Comparison of ENCODE assay signal across 9 cellular contexts in genomic region chr11:85718991-85719807, GRCh38. TPM values are rescaled to one million over a fixed set of nuclear protein-coding genes. Genes with fewer than 3 reads are reported as not detected.
DNase-seq lines count a peak whose midpoint lies in the region; ATAC-seq and TF ChIP-seq lines count a peak whose summit lies in the region.
"Had no signal": no experiment of that assay in that cellular context is flagged by ENCODE, and none has a peak within 500 bp of the region (broad histone marks: within the 10 kb centered on the region; RNA-seq: fewer than 3 reads in every experiment).

No MANE protein-coding gene starts in this region.

- H3K9me3 ChIP-seq in GM23248 (ENCODE audit: low read depth) (no peaks in the 10 kb centered on the region), right cardiac atrium (ENCODE audit: control insufficient read depth, low read length) (no peaks in the 10 kb centered on the region), Karpas-422 (ENCODE audit: low read length) (no peaks in the 10 kb centered on the region)
- H3K9me3 ChIP-seq in CD8-positive, alpha-beta memory T cell (ENCODE audit: low read length) = no peaks in the 10 kb centered on the region

- H3K27ac ChIP-seq in GM23248 (peak overlapping the region; percentile 81), right cardiac atrium (ENCODE audit: low read length) (peak overlapping the region; percentile 37), Karpas-422 (ENCODE audit: low read length) (no peak overlapping the region)
- no peak overlapping the region for H3K27ac ChIP-seq in CD8-positive, alpha-beta memory T cell (ENCODE audit: low read depth, low read length)

- H3K4me3 ChIP-seq in GM23248 = peak overlapping the region; percentile 62
- H3K4me3 ChIP-seq in astrocyte of the cerebellum (ENCODE audit: low read depth, low read length) = peak overlapping the region; percentile 45
- H3K4me3 ChIP-seq in right cardiac atrium (ENCODE audit: low read length) = peak overlapping the region; percentile 34
- H3K4me3 ChIP-seq in Karpas-422 (ENCODE audit: low read length) = no peak overlapping the region
- no peak overlapping the region for H3K4me3 ChIP-seq in CD8-positive, alpha-beta memory T cell (ENCODE audit: low read length)

- H3K4me2 ChIP-seq in GM23248 (ENCODE audit: unreplicated experiment) (peak overlapping the region; percentile 58), Karpas-422 (ENCODE audit: low read depth, low read length, poor library complexity, severe bottlenecking) (no peak overlapping the region)

- peak overlapping the region in 1 of 8 donors; percentile 68 for H3K27ac Mint-ChIP-seq in CD8-positive, alpha-beta memory T cell
- H3K27ac Mint-ChIP-seq: dendritic cell treated with granulocyte-macrophage colony-stimulating factor and Interleukin-4, amounts not matched to agents 40 ng/mL and 50 ng/mL, for 4 days had no signal

- H3K79me2 ChIP-seq in GM23248 (ENCODE audit: insufficient read depth) (no peaks in the 10 kb centered on the region), Karpas-422 (ENCODE audit: low read length) (no peaks in the 10 kb centered on the region)

- WGBS in GM23248 (ENCODE audit: low coverage in 1 of 2, low lambda C conversion rate in 2 of 2, missing lambda C conversion rate in 2 of 2), 2 experiments = 28 to 29% methylated on average over 10 of the region's 10 CpGs
- WGBS in right cardiac atrium = 22% methylated on average over 10 of the region's 10 CpGs

- no peak overlapping the region for H3K4me3 Mint-ChIP-seq in CD8-positive, alpha-beta memory T cell
- H3K4me3 Mint-ChIP-seq: dendritic cell treated with granulocyte-macrophage colony-stimulating factor and Interleukin-4, amounts not matched to agents 40 ng/mL and 50 ng/mL, for 4 days had no signal

- intact Hi-C loops in right cardiac atrium (cut with DNase I) = no loop called here

- H3K36me3 Mint-ChIP-seq in CD8-positive, alpha-beta memory T cell = peaks cover 12 to 27% (median 12%) of the 10 kb centered on the region in 3 donors

- H3K4me1 ChIP-seq in GM23248 (ENCODE audit: insufficient read depth) (peaks cover 20% of the 10 kb centered on the region), right cardiac atrium (ENCODE audit: control insufficient read depth, insufficient read depth, low read length) (no peaks in the 10 kb centered on the region), Karpas-422 (ENCODE audit: low read length) (no peaks in the 10 kb centered on the region)
- H3K4me1 ChIP-seq in CD8-positive, alpha-beta memory T cell (ENCODE audit: insufficient read depth, low read length) = no peaks in the 10 kb centered on the region

- peaks cover 0 to 7% (median 3%) of the 10 kb centered on the region in 3 donors for H3K4me1 Mint-ChIP-seq in CD8-positive, alpha-beta memory T cell

- H3K9ac ChIP-seq in GM23248 (peak overlapping the region; percentile 65), Karpas-422 (ENCODE audit: low read length) (no peak overlapping the region)

- H4K20me1 ChIP-seq in GM23248 (ENCODE audit: insufficient read depth) (no peaks in the 10 kb centered on the region), Karpas-422 (ENCODE audit: insufficient read depth, low read depth, low read length) (no peaks in the 10 kb centered on the region)

- DNase-seq in GM23248 (peak; percentile 98), astrocyte of the cerebellum (ENCODE audit: low read depth) (peak; percentile 98), right cardiac atrium (peak; percentile 55 to 72 (median 61)), retina (peak; percentile 87), NCI-H510A (lab: John Stamatoyannopoulos, UW) (no peak), Karpas-422 (no peak)
- DNase-seq in activated CD4-positive, alpha-beta T cell treated with anti-CD3 and anti-CD28 coated beads for 48 hours = no peak
- no peak for DNase-seq in CD8-positive, alpha-beta memory T cell

- in situ Hi-C loops in GM23248 (cut with MboI) (no loop called here), astrocyte of the cerebellum (cut with HindIII; ENCODE audit: low sequenced_read_pairs) (no loop called here)

- H3K36me3 ChIP-seq in GM23248 (ENCODE audit: low read depth) (no peaks in the 10 kb centered on the region), Karpas-422 (ENCODE audit: insufficient read depth, low read length) (no peaks in the 10 kb centered on the region)
- H3K36me3 ChIP-seq in CD8-positive, alpha-beta memory T cell (ENCODE audit: insufficient read depth, low read length) = no peaks in the 10 kb centered on the region

- H3K9me3 Mint-ChIP-seq in CD8-positive, alpha-beta memory T cell = no peaks in the 10 kb centered on the region
- H3K9me3 Mint-ChIP-seq: dendritic cell treated with granulocyte-macrophage colony-stimulating factor and Interleukin-4, amounts not matched to agents 40 ng/mL and 50 ng/mL, for 4 days had no signal

- peak; percentile 93 to 98 for ATAC-seq in right cardiac atrium

- CTCF ChIA-PET in CD8-positive, alpha-beta memory T cell (lab: Charles Lee) = interaction anchor here (1.0 kb wide), 1 partner anchor 136 kb away, joined by 3 read pairs; the partner anchor contains the start of gene CCDC83

- peak overlapping the region; percentile 68 for H2AFZ ChIP-seq in GM23248
- no peak overlapping the region for H2AFZ ChIP-seq in Karpas-422 (ENCODE audit: low read length)

- POLR2A ChIA-PET in CD8-positive, alpha-beta memory T cell (lab: Charles Lee) = no interaction called here

- H3K27me3 Mint-ChIP-seq in CD8-positive, alpha-beta memory T cell = no peaks in the 10 kb centered on the region

- H3K9me2 ChIP-seq in GM23248 (ENCODE audit: insufficient read depth) = no peaks in the 10 kb centered on the region
- no peaks in the 10 kb centered on the region for H3K9me2 ChIP-seq in Karpas-422 (replicated peaks; ENCODE audit: insufficient read depth, low read length)

- TF ChIP-seq CTCF in astrocyte of the cerebellum (IDR thresholded peaks at IDR 0.05; ENCODE audit: low read depth, low read length, missing control alignments) = no peak

- H3F3A ChIP-seq in GM23248 (ENCODE audit: insufficient read depth) = peaks cover 8% of the 10 kb centered on the region; the same call in 1 of the 2 replicates

- no peaks in the 10 kb centered on the region for H3K27me3 ChIP-seq in GM23248 (replicated peaks; ENCODE audit: insufficient read depth)
- H3K27me3 ChIP-seq in right cardiac atrium (ENCODE audit: control insufficient read depth, insufficient read depth) = no peaks in the 10 kb centered on the region
- peaks cover 3% of the 10 kb centered on the region; the same call in 1 of the 2 replicates for H3K27me3 ChIP-seq in Karpas-422 (ENCODE audit: low read length)
- no peaks in the 10 kb centered on the region for H3K27me3 ChIP-seq in CD8-positive, alpha-beta memory T cell (ENCODE audit: insufficient read depth, low read length, poor library complexity, severe bottlenecking)

RNA-seq across cellular contexts. Expression of gene CCDC89, which starts 33.2 kb away (rescaled TPM):
- 2.8 and 4.4 TPM in 2 replicates for total RNA-seq in GM23248 (2014; rRNA removed; shearing (Covaris generic))
- polyA plus RNA-seq in GM23248 (2016; fragmentation: Nextera tagmentation; extraction: Ambion mirVana) = 3.7 and 4.6 TPM in 2 replicates
- 1 to 10 TPM in 1 of 4 donors, under 1 TPM in 3; 0.42 to 1.0 (median 0.75) TPM for total RNA-seq in right cardiac atrium
- polyA plus RNA-seq in right cardiac atrium = 0.52 TPM
- 0.37 and 0.40 TPM in 2 replicates for total RNA-seq in Karpas-422 (2014; rRNA removed; shearing (Covaris generic); ENCODE audit: low replicate concordance)
- under 1 TPM; 0.20 to 0.22 TPM for total RNA-seq in CD8-positive, alpha-beta memory T cell
- polyA plus RNA-seq in CD8-positive, alpha-beta memory T cell = not detected

RNA-seq across cellular contexts. Expression of gene CREBZF, which starts 54.3 kb away (rescaled TPM):
- total RNA-seq in GM23248 (2014; rRNA removed; shearing (Covaris generic)) = 27.6 and 43.8 TPM in 2 replicates
- polyA plus RNA-seq in GM23248 (2016; fragmentation: Nextera tagmentation; extraction: Ambion mirVana) = 10.8 and 15.0 TPM in 2 replicates
- 10 to 100 TPM; 16.1 to 19.9 (median 18.2) TPM for total RNA-seq in right cardiac atrium
- 17.0 TPM for polyA plus RNA-seq in right cardiac atrium
- 230 and 297 TPM in 2 replicates for total RNA-seq in Karpas-422 (2014; rRNA removed; shearing (Covaris generic); ENCODE audit: low replicate concordance)
- total RNA-seq in CD8-positive, alpha-beta memory T cell = 10 to 100 TPM; 45.0 to 45.1 TPM
- 14.7 TPM for polyA plus RNA-seq in CD8-positive, alpha-beta memory T cell

Comparison
In these comparisons a context has a peak if more than half of its experiments do, and no peak if none do; other contexts are left out.
1. DNase-seq: peak in GM23248 (single experiment), astrocyte of the cerebellum (single experiment), right cardiac atrium (3 of 3) and retina (single experiment); none in NCI-H510A (single experiment), Karpas-422 (single experiment), activated CD4-positive, alpha-beta T cell treated with anti-CD3 and anti-CD28 coated beads for 48 hours (single experiment) and CD8-positive, alpha-beta memory T cell (0 of 5).
2. H3K27ac ChIP-seq: peak in GM23248 (single experiment) and right cardiac atrium (single experiment); none in Karpas-422 (single experiment) and CD8-positive, alpha-beta memory T cell (single experiment).
3. H3K4me3 ChIP-seq: peak in GM23248 (single experiment), astrocyte of the cerebellum (single experiment) and right cardiac atrium (single experiment); none in Karpas-422 (single experiment) and CD8-positive, alpha-beta memory T cell (single experiment).